8 cellular contexts compared by ENCODE assay signal in genomic region chr12:57078519-57079404, GRCh38. TPM values are rescaled to one million over a fixed set of nuclear protein-coding genes. Genes with fewer than 3 reads are reported as not detected.
A peak's percentile ranks its signal among the peaks of the same experiment; 100 is the strongest.
DNase-seq lines count a peak whose midpoint lies in the region; ATAC-seq and TF ChIP-seq lines count a peak whose summit lies in the region.

Gene NEMP1, minus strand, starts transcription at chr12:57078791. Its CDS starts 46 bp downstream, at chr12:57078745.

- no peaks in the 10 kb centered on the region for H3K9me2 ChIP-seq in PC-3 (replicated peaks; ENCODE audit: low read length)

- no peak for TF ChIP-seq RAD21 in Ishikawa (IDR thresholded peaks at IDR 0.05; ENCODE audit: low read depth)

- peak within 1 kb of the TSS; percentile 86 for H3K4me2 ChIP-seq in PC-3 (ENCODE audit: low read length)

- BruUV-seq in PC-3 (replicated peaks; lab: Mats Ljungman, UMichigan): no TSS peak

- no peaks in the 10 kb centered on the region; the same call in 1 of the 2 replicates for H3K36me3 ChIP-seq in PC-3 (ENCODE audit: low read depth, low read length)

- CTCF ChIA-PET in PC-3 (lab: Charles Lee): interaction anchor here (0.6 to 1.8 kb wide), 5 partner anchors 9 to 119 kb away, joined by 3 to 14 read pairs (median 3); no protein-coding TSS in a partner anchor

- H3K79me2 ChIP-seq in PC-3 (ENCODE audit: low read length): peaks cover 21% of the 10 kb centered on the region

- peak within 1 kb of the TSS; percentile 94 for H3K9ac ChIP-seq in PC-3 (ENCODE audit: low read length)

- intact Hi-C loops in PC-3 (cut with micrococcal nuclease): loop anchor here (1.0 kb wide), 1 partner anchor 9 kb away; no protein-coding TSS in a partner anchor

- no peaks in the 10 kb centered on the region for H3F3A ChIP-seq in PC-3 (ENCODE audit: low read length, unreplicated experiment)

- H3K4me1 ChIP-seq in PC-3 (ENCODE audit: insufficient read depth, low read length): peaks cover 6% of the 10 kb centered on the region; the same call in 1 of the 2 replicates

- POLR2A ChIA-PET in PC-3 (lab: Charles Lee; ENCODE audit: unreplicated experiment): interaction anchor here (0.7 to 1.2 kb wide), 3 partner anchors 9 to 49 kb away, joined by 3 to 11 read pairs (median 6); partner anchors contain the start of gene LRP1

- H3K4me3 ChIP-seq in PC-3 (ENCODE audit: low read length): peak within 1 kb of the TSS; percentile 90

- TF ChIP-seq EP300 in Ishikawa (IDR thresholded peaks at IDR 0.05; ENCODE audit: borderline replicate concordance): no peak

- ATAC-seq in GM21576 (IDR thresholded peaks at IDR 0.05; ENCODE audit: unreplicated experiment): peak; percentile 95
- peak; percentile 99 for ATAC-seq in PC-3

- H4K20me1 ChIP-seq in PC-3 (ENCODE audit: low read length): no peaks in the 10 kb centered on the region

- no peak for TF ChIP-seq CTCF in PC-3 (conservative IDR thresholded peaks at IDR 0.05; ENCODE audit: low read depth, low read length)

- H3K9me3 ChIP-seq in PC-3 (ENCODE audit: low read length): no peaks in the 10 kb centered on the region

- no peaks in the 10 kb centered on the region for H3K27me3 ChIP-seq in PC-3 (ENCODE audit: low read length)

- H2AFZ ChIP-seq in PC-3 (ENCODE audit: low read length): peak within 1 kb of the TSS; percentile 89

- H3K27ac ChIP-seq in PC-3 (ENCODE audit: low read length): peak within 1 kb of the TSS; percentile 51
- peak within 1 kb of the TSS; percentile 56 for H3K27ac ChIP-seq in epithelial cell of prostate

- DNase-seq in DMS114 treated with DMSO at 0.1 percent for 48 hours (lab: John Stamatoyannopoulos, UW; ENCODE audit: unreplicated experiment) (peak; percentile 100), PC-3 (peak; percentile 100), activated T-cell treated with anti-CD3 and anti-CD28 coated beads for 48 hours (ENCODE audit: low read depth) (peak; percentile 90), epithelial cell of prostate (ENCODE audit: low read depth, low spot score) (peak; percentile 100), mucosa of gallbladder (ENCODE audit: low spot score) (peak; percentile 99)
- DNase-seq in stimulated activated CD8-positive, alpha-beta memory T cell treated with anti-CD3 and anti-CD28 coated beads, Interleukin-4, amount 100 ng/mL, for 4 hours (ENCODE audit: low read depth in 2 of 2, low spot score in 1 of 2): peak; percentile 88 to 92

TF ChIP-seq in Ishikawa, 13 proteins besides CTCF, POLR2A, EP300 and RAD21:
- TF ChIP-seq CREB1 (IDR thresholded peaks at IDR 0.05; ENCODE audit: low read depth): peak; percentile 27; the same call in 1 of the 2 replicates
- TF ChIP-seq ZBTB7A (IDR thresholded peaks at IDR 0.05; ENCODE audit: low read depth): no peak
- TF ChIP-seq REST (IDR thresholded peaks at IDR 0.05; ENCODE audit: low read depth): no peak
- peak; percentile 92 for TF ChIP-seq YY1 (IDR thresholded peaks at IDR 0.05; ENCODE audit: low read depth)
- peak; percentile 97 for TF ChIP-seq USF1 (IDR thresholded peaks at IDR 0.05)
- no peak for TF ChIP-seq TCF12 (IDR thresholded peaks at IDR 0.05; ENCODE audit: low read depth)
- TF ChIP-seq EGR1 (IDR thresholded peaks at IDR 0.05): no peak; the same call in 1 of the 2 replicates
- TF ChIP-seq MAX (IDR thresholded peaks at IDR 0.05): peak; percentile 96
- TF ChIP-seq NFIC (IDR thresholded peaks at IDR 0.05): no peak
- peak; percentile 79 for TF ChIP-seq FOXM1 (IDR thresholded peaks at IDR 0.05; ENCODE audit: borderline replicate concordance, low read depth)
- no peak for TF ChIP-seq CEBPB (IDR thresholded peaks at IDR 0.05)
- TF ChIP-seq TAF1 (IDR thresholded peaks at IDR 0.05; ENCODE audit: low read depth): peak; percentile 91
- TF ChIP-seq TEAD4 (IDR thresholded peaks at IDR 0.05): no peak

RNA-seq across cellular contexts. Expression of gene NEMP1, which starts in this region (rescaled TPM):
- total RNA-seq in PC-3 (2014; rRNA removed): 16.4 and 18.3 TPM in 2 replicates
- total RNA-seq in mucosa of gallbladder: 11.4 TPM

Comparison
In these comparisons a context has a peak if more than half of its experiments do, and no peak if none do; other contexts are left out.
1. Peak in every context shown above with its lines: DNase-seq, ATAC-seq, H3K4me3 ChIP-seq and H3K27ac ChIP-seq.